Comparison of ENCODE assay signal across 21 cellular contexts in genomic region chr2:12151716-12152115, GRCh38.
A peak's percentile ranks its signal among the peaks of the same experiment; 100 is the strongest.
DNase-seq lines count a peak whose midpoint lies in the region; ATAC-seq, FAIRE-seq and TF ChIP-seq lines count a peak whose summit lies in the region.
"Had no signal": no experiment of that assay in that cellular context is flagged by ENCODE, and none has a peak within 500 bp of the region (broad histone marks: within the 10 kb centered on the region; RNA-seq: fewer than 3 reads in every experiment).

No MANE protein-coding gene starts in this region.

- no peaks in the 10 kb centered on the region for H3K36me3 Mint-ChIP-seq in astrocyte (ENCODE audit: low read depth, unreplicated experiment)
- H3K36me3 Mint-ChIP-seq in type B pancreatic cell: no peaks in the 10 kb centered on the region
- H3K36me3 Mint-ChIP-seq: CD14-positive monocyte had no signal

- no peak overlapping the region for H3K27ac Mint-ChIP-seq in astrocyte (ENCODE audit: unreplicated experiment)
- peak overlapping the region; percentile 5 for H3K27ac Mint-ChIP-seq in type B pancreatic cell
- H3K27ac Mint-ChIP-seq: CD14-positive monocyte, HFFc6, IgD-negative memory B cell had no signal

- no peak overlapping the region for H3K4me3 ChIP-seq in astrocyte (ENCODE audit: insufficient read depth, low read depth, low read length)
- H3K4me3 ChIP-seq: Peyer's patch had no signal

- no peak overlapping the region for H3K4me3 Mint-ChIP-seq in astrocyte (ENCODE audit: unreplicated experiment)
- no peak overlapping the region for H3K4me3 Mint-ChIP-seq in type B pancreatic cell
- H3K4me3 Mint-ChIP-seq: CD14-positive monocyte, HFFc6, IgD-negative memory B cell had no signal

- no peaks in the 10 kb centered on the region for H3K36me3 ChIP-seq in astrocyte (ENCODE audit: insufficient read depth, low read length)
- H3K36me3 ChIP-seq: Peyer's patch had no signal

- no peaks in the 10 kb centered on the region for H3K79me2 ChIP-seq in astrocyte (ENCODE audit: insufficient read depth, low read length)

- H3K4me1 ChIP-seq in astrocyte (ENCODE audit: insufficient read depth, low read length): peaks cover 14% of the 10 kb centered on the region
- H3K4me1 ChIP-seq: Peyer's patch had no signal

- DNase-seq in HPDE6-E6E7 (ENCODE audit: extremely low spot score) (peak; percentile 55), astrocyte (ENCODE audit: low read depth) (peak; percentile 17), type B pancreatic cell (ENCODE audit: extremely low spot score, unreplicated experiment) (no peak)
- no peak for DNase-seq in activated CD4-positive, alpha-beta T cell treated with anti-CD3 and anti-CD28 coated beads for 1 hour
- no peak for DNase-seq in activated effector memory CD4-positive, alpha-beta T cell treated with anti-CD3 and anti-CD28 coated beads, Interleukin-2, amount 50 U/mL, for 16 hours
- DNase-seq: COR-L47, DMS 273 treated with DMSO at 0.1 percent for 48 hours, DND-41, GDM1, HFFc6, Kasumi-1, NCI-H1092 treated with DMSO at 0.1 percent for 48 hours, NCI-H146, NCI-H2081, Peyer's patch, SHP77 treated with DMSO at 0.1 percent for 48 hours, SK-N-SH had no signal

- no peak overlapping the region for H3K9ac ChIP-seq in astrocyte (ENCODE audit: low read length)
- H3K9ac ChIP-seq: SK-N-SH had no signal

- H3K27me3 ChIP-seq in astrocyte (ENCODE audit: insufficient read depth, low read length): no peaks in the 10 kb centered on the region
- H3K27me3 ChIP-seq: Peyer's patch had no signal

- no peaks in the 10 kb centered on the region for H4K20me1 ChIP-seq in astrocyte (ENCODE audit: insufficient read depth, low read length)

- no peaks in the 10 kb centered on the region for H3K9me3 ChIP-seq in astrocyte (ENCODE audit: insufficient read depth, low read depth, low read length)
- H3K9me3 ChIP-seq: Peyer's patch, SK-N-SH had no signal

- H3K9me3 Mint-ChIP-seq in astrocyte (ENCODE audit: unreplicated experiment) (no peaks in the 10 kb centered on the region), type B pancreatic cell (no peaks in the 10 kb centered on the region)
- H3K9me3 Mint-ChIP-seq: CD14-positive monocyte, HFFc6, IgD-negative memory B cell had no signal

- H3K4me1 Mint-ChIP-seq in astrocyte (ENCODE audit: low read depth, unreplicated experiment): peaks cover 17% of the 10 kb centered on the region
- H3K4me1 Mint-ChIP-seq in type B pancreatic cell (ENCODE audit: unreplicated experiment): peaks cover 17% of the 10 kb centered on the region

- peaks cover 2% of the 10 kb centered on the region for H3K27me3 Mint-ChIP-seq in astrocyte (ENCODE audit: low read depth, unreplicated experiment)
- H3K27me3 Mint-ChIP-seq in type B pancreatic cell: peaks cover 3% of the 10 kb centered on the region

- ATAC-seq in esophagus mucosa (peak; percentile 57), GM19328 (IDR thresholded peaks at IDR 0.05; ENCODE audit: unreplicated experiment) (no peak)

- H2AFZ ChIP-seq in astrocyte (ENCODE audit: low read depth, low read length): no peak overlapping the region

- TF ChIP-seq CTCF in astrocyte (IDR thresholded peaks at IDR 0.05; ENCODE audit: insufficient read depth, low read depth, low read length): no peak
- no peak for TF ChIP-seq CTCF in type B pancreatic cell (conservative IDR thresholded peaks at IDR 0.05)

- H3K4me2 ChIP-seq in astrocyte (ENCODE audit: low read length): no peak overlapping the region
- H3K4me2 ChIP-seq: SK-N-SH had no signal

- H3K27ac ChIP-seq in astrocyte (ENCODE audit: low read depth, low read length): no peak overlapping the region
- H3K27ac ChIP-seq: Peyer's patch had no signal

- no peak for FAIRE-seq in astrocyte (lab: Jason Lieb, UNC)

Comparison
In these comparisons a context has a peak if more than half of its experiments do, and no peak if none do; other contexts are left out.
1. DNase-seq: peak in HPDE6-E6E7 (single experiment) and astrocyte (single experiment); none in type B pancreatic cell (single experiment), activated CD4-positive, alpha-beta T cell treated with anti-CD3 and anti-CD28 coated beads for 1 hour (single experiment) and activated effector memory CD4-positive, alpha-beta T cell treated with anti-CD3 and anti-CD28 coated beads, Interleukin-2, amount 50 U/mL, for 16 hours (single experiment).